ENCODE assay signal across 8 cellular contexts in the genomic region with DNA sequence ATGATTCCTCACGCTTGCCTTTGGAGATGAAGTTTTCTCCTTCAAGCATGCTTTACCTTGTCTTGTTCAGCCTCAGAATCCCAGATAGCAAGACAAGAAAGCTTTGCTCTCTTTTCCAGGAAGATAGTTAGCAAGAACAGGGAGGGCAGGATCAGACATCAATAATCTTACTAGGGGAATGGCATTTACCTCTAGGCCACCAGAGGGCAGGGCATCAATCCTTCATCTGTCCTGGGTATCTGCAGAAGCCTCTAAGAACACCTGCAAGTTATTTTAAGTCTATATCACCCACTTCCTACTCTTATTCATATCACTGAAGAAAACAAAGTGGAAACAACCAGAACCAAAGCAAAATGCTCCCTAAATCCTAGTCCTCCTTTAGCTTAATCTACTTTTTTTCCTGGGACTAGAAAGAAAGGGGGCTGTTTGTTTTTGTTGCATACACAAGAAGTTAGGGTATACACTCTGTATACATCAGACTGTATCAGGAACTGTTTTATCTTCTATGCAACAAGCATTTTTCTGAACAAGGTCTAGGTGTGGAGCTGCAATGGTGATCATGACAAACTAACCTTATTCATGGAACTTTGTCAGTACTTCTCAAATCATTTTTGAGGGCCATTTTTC.
DNase-seq lines count a peak whose midpoint lies in the region; ATAC-seq, FAIRE-seq and TF ChIP-seq lines count a peak whose summit lies in the region.

No MANE protein-coding gene starts in this region.

- no peaks in the 10 kb centered on the region for H3K4me1 Mint-ChIP-seq in immature natural killer cell

- no peak for TF ChIP-seq CTCF in cardiac muscle cell (IDR thresholded peaks at IDR 0.05; ENCODE audit: low read depth, low read length)

- no peaks in the 10 kb centered on the region for H3K36me3 ChIP-seq in cardiac muscle cell

- H3K4me3 Mint-ChIP-seq in immature natural killer cell, result no peak overlapping the region

- H3K27ac ChIP-seq in cardiac muscle cell, result no peak overlapping the region

- H3K27me3 Mint-ChIP-seq in immature natural killer cell (ENCODE audit: low read depth in 3 of 3), result peaks cover 0 to 3% (median 0%) of the 10 kb centered on the region in 3 donors

- ATAC-seq in Right ventricle myocardium superior (ENCODE audit: poor library complexity) (no peak), HG03442 (IDR thresholded peaks at IDR 0.05; ENCODE audit: unreplicated experiment) (peak; percentile 86)

- H3K36me3 Mint-ChIP-seq in immature natural killer cell, result peaks cover 0 to 3% (median 0%) of the 10 kb centered on the region in 3 donors

- intact Hi-C loops in Right ventricle myocardium superior (cut with DNase I), result no loop called here

- no peaks in the 10 kb centered on the region for H3K9me3 ChIP-seq in cardiac muscle cell (ENCODE audit: low read depth)

- H3K27me3 ChIP-seq in cardiac muscle cell, result no peaks in the 10 kb centered on the region

- no peaks in the 10 kb centered on the region for H3K4me1 ChIP-seq in cardiac muscle cell (ENCODE audit: low read depth)

- H3K9me3 Mint-ChIP-seq in immature natural killer cell, result peaks cover 5 to 32% (median 13%) of the 10 kb centered on the region in 6 donors

- no peak overlapping the region for H3K27ac Mint-ChIP-seq in immature natural killer cell

- no peak for FAIRE-seq in RCC 7860 (lab: Jason Lieb, UNC)

- no peak overlapping the region for H3K4me3 ChIP-seq in cardiac muscle cell

- DNase-seq in cardiac muscle cell (ENCODE audit: low read depth in 1 of 2, low spot score in 1 of 2) (peak; percentile 2 to 62), Right ventricle myocardium superior (no peak), RCC 7860 (ENCODE audit: low spot score) (peak; percentile 8), iPS DF 4.7 (ENCODE audit: extremely low read depth, low spot score) (peak; percentile 36), cortex of kidney (lab: John Stamatoyannopoulos, UW) (no peak), NCI-H2227 treated with DMSO at 0.1 percent for 48 hours (lab: John Stamatoyannopoulos, UW) (no peak), immature natural killer cell (no peak)

Comparison
In these comparisons a context has a peak if more than half of its experiments do, and no peak if none do; other contexts are left out.
1. DNase-seq: peak in cardiac muscle cell (2 of 2), RCC 7860 (single experiment) and iPS DF 4.7 (single experiment); none in Right ventricle myocardium superior (single experiment), cortex of kidney (single experiment), NCI-H2227 treated with DMSO at 0.1 percent for 48 hours (single experiment) and immature natural killer cell (0 of 3).